8 cellular contexts compared by ENCODE assay signal in the genomic region with DNA sequence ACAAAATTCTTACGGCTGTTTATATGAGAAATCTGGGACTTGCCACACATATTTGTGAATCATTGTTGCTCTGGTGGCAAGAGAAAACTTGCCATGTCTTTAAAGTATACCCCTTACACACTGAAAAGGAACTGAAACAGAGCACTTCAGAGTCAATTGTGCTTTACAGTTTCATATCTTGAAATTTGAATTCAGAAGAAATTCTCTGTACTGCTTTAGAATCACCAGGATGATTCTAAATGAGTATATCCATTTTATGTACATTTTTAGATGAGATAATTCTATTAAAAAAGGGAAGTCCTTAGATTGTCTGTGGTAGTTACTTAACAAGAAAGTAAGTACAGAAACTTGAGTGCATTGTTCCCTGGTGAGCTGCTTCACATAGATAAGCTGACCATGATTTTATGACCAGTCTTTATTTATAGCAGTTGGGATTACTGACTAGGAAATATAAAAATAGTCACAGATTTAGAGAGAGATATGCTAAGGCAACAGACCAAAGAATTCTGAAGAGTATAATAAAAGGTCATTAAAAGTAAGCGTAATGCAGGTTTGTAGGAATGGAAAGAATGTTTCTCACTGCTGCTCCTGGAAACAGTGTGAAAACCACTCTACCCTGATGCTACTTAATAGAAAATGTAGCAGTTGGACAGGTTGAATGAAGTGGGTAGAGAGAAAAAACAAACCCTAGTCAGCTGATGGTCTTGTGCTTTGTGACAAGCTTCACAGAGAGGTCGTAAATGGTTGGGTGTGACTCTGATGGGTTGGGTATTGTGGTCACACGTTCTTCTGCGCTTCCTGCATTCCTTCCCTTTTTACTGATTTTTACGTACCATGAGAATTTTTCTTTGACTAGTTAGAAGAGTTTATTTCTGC.
DNase-seq lines count a peak whose midpoint lies in the region; ATAC-seq lines count a peak whose summit lies in the region.

No MANE protein-coding gene starts in this region.

- DNase-seq in NOMO-1 (lab: John Stamatoyannopoulos, UW; ENCODE audit: unreplicated experiment in 2 of 2), result peak; percentile 84 to 85
- peak; percentile 61 for DNase-seq in cerebellar cortex (ENCODE audit: low spot score)
- no peak for DNase-seq in stimulated activated CD8-positive, alpha-beta memory T cell treated with anti-CD3 and anti-CD28 coated beads, Interleukin-4, amount 100 ng/mL, for 48 hours
- DNase-seq in NCI-H1417 treated with DMSO at 0.1 percent for 48 hours (lab: John Stamatoyannopoulos, UW), result no peak

- H3K79me2 ChIP-seq in ACC112 (ENCODE audit: control insufficient read depth, insufficient read depth, low read length, unreplicated experiment), result peaks cover 31% of the 10 kb centered on the region

- no peak overlapping the region for H2AFZ ChIP-seq in ACC112 (ENCODE audit: low read length, unreplicated experiment)

- H3K9me3 ChIP-seq in mucosa of rectum (ENCODE audit: control insufficient read depth in 2 of 2, low read length in 2 of 2), result no peaks in the 10 kb centered on the region

- H3K36me3 ChIP-seq in ACC112 (ENCODE audit: insufficient read depth, low read length) (no peaks in the 10 kb centered on the region), mucosa of rectum (ENCODE audit: control insufficient read depth in 2 of 2, insufficient read depth in 2 of 2, low read length in 2 of 2) (no peaks in the 10 kb centered on the region)

- no peaks in the 10 kb centered on the region for H3K27me3 ChIP-seq in ACC112 (ENCODE audit: insufficient read depth, low read length)
- H3K27me3 ChIP-seq in mucosa of rectum (ENCODE audit: control insufficient read depth in 2 of 2, insufficient read depth in 2 of 2, low read length in 2 of 2), result no peaks in the 10 kb centered on the region

- peak overlapping the region; percentile 51 to 53 for H3K9ac ChIP-seq in mucosa of rectum (ENCODE audit: low read depth in 1 of 2, low read length in 2 of 2)

- H3K4me1 ChIP-seq in ACC112 (ENCODE audit: control insufficient read depth, insufficient read depth, low read length, unreplicated experiment) (peaks cover 28% of the 10 kb centered on the region), mucosa of rectum (ENCODE audit: control insufficient read depth in 2 of 2, insufficient read depth in 2 of 2, low read length in 2 of 2) (peaks cover 42 to 51% of the 10 kb centered on the region in 2 donors)

- H3K27ac ChIP-seq in ACC112 (ENCODE audit: low read depth, low read length) (peak overlapping the region; percentile 90), mucosa of rectum (ENCODE audit: low read depth in 2 of 2, low read length in 2 of 2) (peak overlapping the region; percentile 91 to 92)

- ATAC-seq in GM18499 (IDR thresholded peaks at IDR 0.05; ENCODE audit: insufficient read depth, unreplicated experiment) (peak; percentile 84), HG02798 (IDR thresholded peaks at IDR 0.05; ENCODE audit: poor library complexity, unreplicated experiment) (peak; percentile 77)

- peak overlapping the region; percentile 54 for H3K4me3 ChIP-seq in ACC112 (ENCODE audit: low read depth, low read length)
- peak overlapping the region; percentile 20 to 43 for H3K4me3 ChIP-seq in mucosa of rectum (ENCODE audit: low read length in 2 of 2)

Comparison
In these comparisons a context has a peak if more than half of its experiments do, and no peak if none do; other contexts are left out.
1. DNase-seq: peak in NOMO-1 (2 of 2) and cerebellar cortex (single experiment); none in stimulated activated CD8-positive, alpha-beta memory T cell treated with anti-CD3 and anti-CD28 coated beads, Interleukin-4, amount 100 ng/mL, for 48 hours (single experiment) and NCI-H1417 treated with DMSO at 0.1 percent for 48 hours (single experiment).